In the genomic region with DNA sequence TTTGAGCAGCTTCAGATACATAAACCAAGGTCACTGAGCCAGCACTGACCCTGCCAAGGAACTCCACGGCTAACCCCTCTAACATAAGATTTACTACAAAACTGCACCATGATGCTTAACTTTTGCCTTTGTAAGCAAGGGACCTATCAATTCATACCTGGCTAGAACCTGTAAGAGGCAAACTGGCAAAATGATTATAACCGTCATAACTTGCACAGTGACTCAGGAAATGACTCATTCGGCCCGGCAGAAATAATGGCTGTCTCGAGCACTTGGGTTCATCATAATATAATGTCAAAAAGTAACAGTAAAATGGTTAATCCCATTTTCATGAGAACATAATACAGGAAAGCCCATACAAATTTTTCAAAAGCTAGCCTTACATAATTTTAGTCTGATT, we compare ENCODE assay signal across 10 cellular contexts. TPM values are rescaled to one million over a fixed set of nuclear protein-coding genes. Genes with fewer than 3 reads are reported as not detected.
A peak's percentile ranks its signal among the peaks of the same experiment; 100 is the strongest.
DNase-seq lines count a peak whose midpoint lies in the region; ATAC-seq and TF ChIP-seq lines count a peak whose summit lies in the region.
"Had no signal": no experiment of that assay in that cellular context is flagged by ENCODE, and none has a peak within 500 bp of the region (broad histone marks: within the 10 kb centered on the region; RNA-seq: fewer than 3 reads in every experiment).

No MANE protein-coding gene starts in this region.

- no peak overlapping the region for H4K8ac ChIP-seq in mesendoderm (ENCODE audit: low read depth, low read length)

- peak in 1 of 10 experiments; percentile 26 for DNase-seq in CD4-positive, alpha-beta T cell
- DNase-seq in LHCN-M2 (ENCODE audit: low read depth) (peak; percentile 16), activated T-cell treated with anti-CD3 and anti-CD28 coated beads for 48 hours (ENCODE audit: low read depth) (peak; percentile 23), mesendoderm (no peak), cerebellar nuclear complex (lab: John Stamatoyannopoulos, UW) (no peak), inferior parietal cortex (ENCODE audit: extremely low spot score) (no peak), NCI-H345 treated with DMSO at 0.1 percent for 48 hours (lab: John Stamatoyannopoulos, UW; ENCODE audit: unreplicated experiment) (no peak)

- no peaks in the 10 kb centered on the region for H3K9me3 ChIP-seq in CD4-positive, alpha-beta T cell (ENCODE audit: control insufficient read depth, low read length)
- H3K9me3 ChIP-seq: SJSA1 had no signal

- H2BK120ac ChIP-seq in mesendoderm (ENCODE audit: low read depth, low read length) = no peak overlapping the region

- H3K23ac ChIP-seq in mesendoderm (ENCODE audit: low read length) = no peak overlapping the region

- no peaks in the 10 kb centered on the region for H3K36me3 ChIP-seq in mesendoderm (ENCODE audit: control insufficient read depth, insufficient read depth, low read length)
- H3K36me3 ChIP-seq: SJSA1 had no signal

- no peak overlapping the region for H3K27ac ChIP-seq in CD4-positive, alpha-beta T cell (ENCODE audit: low read depth, low read length)
- no peak overlapping the region for H3K27ac ChIP-seq in mesendoderm (ENCODE audit: low read depth, low read length)
- H3K27ac ChIP-seq: SJSA1 had no signal

- no peak overlapping the region for H4K5ac ChIP-seq in mesendoderm (ENCODE audit: low read length)

- intact Hi-C loops in CD4-positive, alpha-beta T cell (cut with DNase I, micrococcal nuclease) = no loop called here

- no peak overlapping the region for H3K4me3 ChIP-seq in mesendoderm (ENCODE audit: low read length)
- H3K4me3 ChIP-seq: SJSA1 had no signal

- H2BK15ac ChIP-seq in mesendoderm (replicated peaks; ENCODE audit: low read depth) = no peak overlapping the region

- no peak for TF ChIP-seq CTCF in CD4-positive, alpha-beta T cell (IDR thresholded peaks at IDR 0.05)

- H3K4me1 Mint-ChIP-seq in CD4-positive, alpha-beta T cell (ENCODE audit: low read depth) = peaks cover 14% of the 10 kb centered on the region

- no CpG with 5 or more reads among the region's 5 CpGs for WGBS in mesendoderm (ENCODE audit: extremely low coverage, insufficient coverage, low lambda C conversion rate)

- peaks cover 93% of the 10 kb centered on the region for H3K36me3 Mint-ChIP-seq in CD4-positive, alpha-beta T cell (ENCODE audit: low read depth)

- H3K4ac ChIP-seq in mesendoderm (ENCODE audit: low read depth, low read length) = peak overlapping the region; percentile 36

- peak; percentile 67 for ATAC-seq in CD4-positive, alpha-beta T cell (ENCODE audit: poor library complexity)
- no peak for ATAC-seq in GM19395 (IDR thresholded peaks at IDR 0.05; ENCODE audit: unreplicated experiment)

- H3K18ac ChIP-seq in mesendoderm (ENCODE audit: low read length) = no peak overlapping the region

- peak overlapping the region; percentile 22 for H3K27ac Mint-ChIP-seq in CD4-positive, alpha-beta T cell
- H3K27ac Mint-ChIP-seq: activated T-helper 2 cell treated with anti-CD3 and anti-CD28 coated beads, Interferon-gamma antibody, Interleukin-2, Interleukin-4, amounts not matched to agents 10 μg/mL and 5 μg/mL and 100 μg/mL, durations not matched to agents 14 hours and 24 hours and 36 hours had no signal

- H3K79me2 ChIP-seq in mesendoderm (ENCODE audit: control insufficient read depth, insufficient read depth, low read length) = no peaks in the 10 kb centered on the region

- peaks cover 2% of the 10 kb centered on the region for H3K79me1 ChIP-seq in mesendoderm (ENCODE audit: low read length)

- no peak overlapping the region for H3K4me2 ChIP-seq in mesendoderm (ENCODE audit: low read length)

- H3K56ac ChIP-seq in mesendoderm (ENCODE audit: low read length) = no peak overlapping the region

- no peaks in the 10 kb centered on the region for H3K27me3 Mint-ChIP-seq in CD4-positive, alpha-beta T cell

- no peak overlapping the region for H2AK5ac ChIP-seq in mesendoderm (ENCODE audit: low read length)

- CTCF ChIA-PET in CD4-positive, alpha-beta T cell (lab: Charles Lee) = interaction anchor here (1.4 to 1.9 kb wide), 2 partner anchors 13 to 390 kb away, joined by 3 to 11 read pairs; no protein-coding TSS in a partner anchor

- H2BK5ac ChIP-seq in mesendoderm (ENCODE audit: low read length) = no peak overlapping the region

- H3K9ac ChIP-seq in mesendoderm (ENCODE audit: low read length) = no peak overlapping the region

- H3K9me3 Mint-ChIP-seq in CD4-positive, alpha-beta T cell = no peaks in the 10 kb centered on the region
- H3K9me3 Mint-ChIP-seq: activated T-helper 2 cell treated with anti-CD3 and anti-CD28 coated beads, Interferon-gamma antibody, Interleukin-2, Interleukin-4, amounts not matched to agents 10 μg/mL and 5 μg/mL and 100 μg/mL, durations not matched to agents 14 hours and 24 hours and 36 hours had no signal

- no peaks in the 10 kb centered on the region for H3K27me3 ChIP-seq in CD4-positive, alpha-beta T cell (ENCODE audit: control insufficient read depth, insufficient read depth, low read length)
- no peaks in the 10 kb centered on the region for H3K27me3 ChIP-seq in mesendoderm (ENCODE audit: insufficient read depth, low read length, poor library complexity)
- H3K27me3 ChIP-seq: SJSA1 had no signal

- H3K4me3 Mint-ChIP-seq in CD4-positive, alpha-beta T cell = no peak overlapping the region

- H3K4me1 ChIP-seq in mesendoderm (ENCODE audit: control insufficient read depth, low read depth, low read length) = no peaks in the 10 kb centered on the region
- H3K4me1 ChIP-seq: SJSA1 had no signal

- POLR2A ChIA-PET in CD4-positive, alpha-beta T cell (lab: Charles Lee) = interaction anchor here (1.0 kb wide), 1 partner anchor 18 kb away, joined by 3 read pairs; a partner anchor contains a TSS

RNA-seq across cellular contexts. Expression of a gene that starts 17.2 kb away (rescaled TPM):
- 10 to 100 TPM; 69.4 to 73.1 TPM for total RNA-seq in CD4-positive, alpha-beta T cell
- 0.06 TPM in 1 of 2 replicates, not detected in the other for total RNA-seq in LHCN-M2 (2014; rRNA removed)
- polyA plus RNA-seq in LHCN-M2 (2012) = not detected
- polyA plus RNA-seq in mesendoderm (2013, experiment 1 of 2) = 20.7 TPM
- 20.8 TPM for polyA plus RNA-seq in mesendoderm (2013, experiment 2 of 2)
- total RNA-seq: SJSA1 had no signal

Comparison
In these comparisons a context has a peak if more than half of its experiments do, and no peak if none do; other contexts are left out.
1. DNase-seq: peak in LHCN-M2 (single experiment) and activated T-cell treated with anti-CD3 and anti-CD28 coated beads for 48 hours (single experiment); none in mesendoderm (single experiment), cerebellar nuclear complex (0 of 2), inferior parietal cortex (single experiment) and NCI-H345 treated with DMSO at 0.1 percent for 48 hours (single experiment).
2. RNA of a gene that starts 17.2 kb away (total RNA-seq): 69.4 to 73.1 TPM in CD4-positive, alpha-beta T cell; 0.06 TPM in LHCN-M2; every median in the first group is over 10 times any median in the second.